1 cellular context compared by ENCODE assay signal in genomic region chr7:83547526-83547925, GRCh38.
TF ChIP-seq lines count a peak whose summit lies in the region.

No MANE protein-coding gene starts in this region.

TF ChIP-seq in K562, 482 proteins besides CTCF, POLR2A, EP300 and RAD21 (continued from another document):
- TF ChIP-seq E2F8 (IDR thresholded peaks at IDR 0.05; ENCODE audit: low read depth, partially characterized antibody), result no peak
- TF ChIP-seq RBM39 (optimal IDR thresholded peaks at IDR 0.05; ENCODE audit: low read depth, low read length), result no peak
- no peak for TF ChIP-seq SRF (CRISPR knock-in tag; IDR thresholded peaks at IDR 0.05)
- no peak for TF ChIP-seq ZNF699 (CRISPR knock-in tag; IDR thresholded peaks at IDR 0.05; ENCODE audit: insufficient replicate concordance)
- no peak for TF ChIP-seq ZNF512 (tag; IDR thresholded peaks at IDR 0.05)
- no peak for TF ChIP-seq TEAD4 (IDR thresholded peaks at IDR 0.05; ENCODE audit: low read length)
- TF ChIP-seq TEAD4 (CRISPR knock-in tag; IDR thresholded peaks at IDR 0.05; ENCODE audit: borderline replicate concordance), result no peak
- no peak for TF ChIP-seq SMARCA4 (IDR thresholded peaks at IDR 0.05)
- no peak for TF ChIP-seq ZNF507 (tag; conservative IDR thresholded peaks at IDR 0.05)
